ENCODE assay signal across 8 cellular contexts in genomic region chr10:63720072-63720537, GRCh38.
DNase-seq lines count a peak whose midpoint lies in the region; ATAC-seq and TF ChIP-seq lines count a peak whose summit lies in the region.

No MANE protein-coding gene starts in this region.

- intact Hi-C loops in Right ventricle myocardium superior (cut with DNase I) (no loop called here), right cardiac atrium (cut with DNase I) (loop anchor here in 3 of 4 donors (5.0 to 10.0 kb wide), 2 partner anchors 553 to 555 kb away; no protein-coding TSS in a partner anchor), gastrocnemius medialis (cut with DNase I; ENCODE audit: low total_unique reads) (loop anchor here (1.0 to 2.0 kb wide), 3 partner anchors 91 to 553 kb away; no protein-coding TSS in a partner anchor)

- H3K27me3 ChIP-seq in right cardiac atrium (ENCODE audit: control insufficient read depth, insufficient read depth) (no peaks in the 10 kb centered on the region), gastrocnemius medialis (no peaks in the 10 kb centered on the region)

- H3K9me3 ChIP-seq in right cardiac atrium (ENCODE audit: control insufficient read depth, low read length), result no peaks in the 10 kb centered on the region
- H3K9me3 ChIP-seq in gastrocnemius medialis, result no peaks in the 10 kb centered on the region

- in situ Hi-C loops in gastrocnemius medialis (cut with MboI; ENCODE audit: low sequenced_read_pairs in 4 of 4), result loop anchor here in 3 of 4 donors (10.0 to 25.0 kb wide), 4 partner anchors 208 to 1658 kb away; partner anchors contain the start of gene REEP3 (in 1 of the 3)

- ATAC-seq in Right ventricle myocardium superior (ENCODE audit: poor library complexity), result peak; percentile 77
- ATAC-seq in right cardiac atrium, result no peak
- peak; percentile 61 for ATAC-seq in HG03175 (IDR thresholded peaks at IDR 0.05; ENCODE audit: unreplicated experiment)
- ATAC-seq in gastrocnemius medialis, result peak; percentile 27 to 32

- peaks cover 3% of the 10 kb centered on the region for H3K4me1 ChIP-seq in right cardiac atrium (ENCODE audit: control insufficient read depth, insufficient read depth, low read length)
- H3K4me1 ChIP-seq in gastrocnemius medialis, result peaks cover 10 to 19% of the 10 kb centered on the region in 2 donors

- 1% methylated on average over 6 of the region's 6 CpGs for WGBS in right cardiac atrium

- no peaks in the 10 kb centered on the region for H3K36me3 ChIP-seq in gastrocnemius medialis

- no peak for TF ChIP-seq POLR2A in gastrocnemius medialis (IDR thresholded peaks at IDR 0.05)

- TF ChIP-seq CTCF in gastrocnemius medialis (IDR thresholded peaks at IDR 0.05 in 4 of 5, conservative IDR thresholded peaks at IDR 0.05 in 1 of 5), result peak; percentile 88 to 99 (median 94)

- no peak for DNase-seq in Right ventricle myocardium superior
- DNase-seq in right cardiac atrium, result no peak
- peak; percentile 57 for DNase-seq in NCI-H748 treated with DMSO at 0.1 percent for 48 hours (lab: John Stamatoyannopoulos, UW)
- peak; percentile 18 for DNase-seq in activated T-helper 1 cell treated with Interleukin-2 at 50 U/mL for 16 hours (ENCODE audit: low read depth)
- DNase-seq in glomerular visceral epithelial cell (ENCODE audit: extremely low spot score), result peak; percentile 60
- no peak for DNase-seq in gastrocnemius medialis
- DNase-seq in middle frontal gyrus (ENCODE audit: extremely low spot score, low spot score), result no peak

- H3K27ac ChIP-seq in right cardiac atrium (ENCODE audit: low read length), result no peak overlapping the region
- peak overlapping the region in 3 of 4 donors; percentile 33 to 61 (median 37) for H3K27ac ChIP-seq in gastrocnemius medialis

- no peak overlapping the region for H3K4me3 ChIP-seq in right cardiac atrium (ENCODE audit: low read length)
- H3K4me3 ChIP-seq in gastrocnemius medialis, result peak overlapping the region in 1 of 4 donors; percentile 11

Comparison
In these comparisons a context has a peak if more than half of its experiments do, and no peak if none do; other contexts are left out.
1. ATAC-seq: peak in Right ventricle myocardium superior (single experiment), HG03175 (single experiment) and gastrocnemius medialis (2 of 2); none in right cardiac atrium (0 of 2).
2. DNase-seq: peak in NCI-H748 treated with DMSO at 0.1 percent for 48 hours (single experiment), activated T-helper 1 cell treated with Interleukin-2 at 50 U/mL for 16 hours (single experiment) and glomerular visceral epithelial cell (single experiment); none in Right ventricle myocardium superior (single experiment), right cardiac atrium (0 of 3), gastrocnemius medialis (0 of 2) and middle frontal gyrus (single experiment).